ENCODE assay signal across 1 cellular context in genomic region chr6:42841844-42842584, GRCh38.
TF ChIP-seq lines count a peak whose summit lies in the region.

No MANE protein-coding gene starts in this region.

TF ChIP-seq in GM23338, 12 proteins besides CTCF, POLR2A, EP300 and RAD21 (continued from another document):
- TF ChIP-seq ZNF462 (CRISPR knock-in tag; IDR thresholded peaks at IDR 0.05) = no peak
- TF ChIP-seq, protein P1, sequence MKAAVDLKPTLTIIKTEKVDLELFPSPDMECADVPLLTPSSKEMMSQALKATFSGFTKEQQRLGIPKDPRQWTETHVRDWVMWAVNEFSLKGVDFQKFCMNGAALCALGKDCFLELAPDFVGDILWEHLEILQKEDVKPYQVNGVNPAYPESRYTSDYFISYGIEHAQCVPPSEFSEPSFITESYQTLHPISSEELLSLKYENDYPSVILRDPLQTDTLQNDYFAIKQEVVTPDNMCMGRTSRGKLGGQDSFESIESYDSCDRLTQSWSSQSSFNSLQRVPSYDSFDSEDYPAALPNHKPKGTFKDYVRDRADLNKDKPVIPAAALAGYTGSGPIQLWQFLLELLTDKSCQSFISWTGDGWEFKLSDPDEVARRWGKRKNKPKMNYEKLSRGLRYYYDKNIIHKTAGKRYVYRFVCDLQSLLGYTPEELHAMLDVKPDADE (IDR thresholded peaks at IDR 0.05) = no peak
- no peak for TF ChIP-seq EZH2phosphoT487 (IDR thresholded peaks at IDR 0.05; ENCODE audit: unreplicated experiment)
- no peak for TF ChIP-seq JUNB (IDR thresholded peaks at IDR 0.05; ENCODE audit: unreplicated experiment)
- TF ChIP-seq POLR2AphosphoS5 (IDR thresholded peaks at IDR 0.05; ENCODE audit: low read depth) = no peak
